1 cellular context compared by ENCODE assay signal in genomic region chr2:130372055-130372832, GRCh38.
TF ChIP-seq lines count a peak whose summit lies in the region.

No MANE protein-coding gene starts in this region.

TF ChIP-seq in HEK293, 187 proteins besides CTCF, POLR2A, EP300 and RAD21 (continued from another document and continues in another):
- TF ChIP-seq ATF2 (tag by site-specific recombination; IDR thresholded peaks at IDR 0.05; ENCODE audit: low read depth) (no peak), ZSCAN4 (tag by site-specific recombination; IDR thresholded peaks at IDR 0.05) (no peak), KLF10 (tag by site-specific recombination; IDR thresholded peaks at IDR 0.05) (peak; percentile 49; the same call in 1 of the 2 replicates), ZNF2 (tag by site-specific recombination; IDR thresholded peaks at IDR 0.05) (peak; percentile 54; the same call in 1 of the 2 replicates), SETDB1 (IDR thresholded peaks at IDR 0.05; ENCODE audit: insufficient read length, low read length) (no peak), ZNF645 (tag by site-specific recombination; IDR thresholded peaks at IDR 0.05) (no peak), IKZF3 (tag by site-specific recombination; IDR thresholded peaks at IDR 0.05) (peak; percentile 7; the same call in 1 of the 2 replicates), ZNF391 (tag by site-specific recombination; IDR thresholded peaks at IDR 0.05; ENCODE audit: borderline replicate concordance, low read depth) (no peak), ZNF155 (tag by site-specific recombination; IDR thresholded peaks at IDR 0.05) (no peak), ZNF777 (tag by site-specific recombination; IDR thresholded peaks at IDR 0.05; ENCODE audit: borderline replicate concordance) (no peak), ZNF37A (tag by site-specific recombination; IDR thresholded peaks at IDR 0.05) (no peak), ZNF112 (tag by site-specific recombination; IDR thresholded peaks at IDR 0.05) (no peak), ZNF26 (tag by site-specific recombination; IDR thresholded peaks at IDR 0.05) (no peak), ZNF558 (tag by site-specific recombination; IDR thresholded peaks at IDR 0.05) (no peak), ZNF610 (tag by site-specific recombination; IDR thresholded peaks at IDR 0.05; ENCODE audit: borderline replicate concordance) (no peak), SCRT1 (tag by site-specific recombination; IDR thresholded peaks at IDR 0.05; ENCODE audit: borderline replicate concordance) (no peak), OSR2 (tag by site-specific recombination; IDR thresholded peaks at IDR 0.05) (no peak), ZNF488 (tag by site-specific recombination; IDR thresholded peaks at IDR 0.05) (no peak), ZNF404 (tag by site-specific recombination; IDR thresholded peaks at IDR 0.05) (no peak), HOXA7 (CRISPR knock-in tag; IDR thresholded peaks at IDR 0.05; ENCODE audit: borderline replicate concordance) (no peak), SALL2 (tag by site-specific recombination; IDR thresholded peaks at IDR 0.05; ENCODE audit: borderline replicate concordance) (no peak), ZNF423 (tag by site-specific recombination; IDR thresholded peaks at IDR 0.05) (peak; percentile 36; the same call in 1 of the 2 replicates), ZNF16 (tag by site-specific recombination; IDR thresholded peaks at IDR 0.05; ENCODE audit: low read depth) (no peak), ZNF48 (tag by site-specific recombination; IDR thresholded peaks at IDR 0.05) (no peak), ZNF660 (tag by site-specific recombination; IDR thresholded peaks at IDR 0.05) (0 out of 2 replicates have a peak, but pooled peaks have one; percentile 37), ZNF561 (tag by site-specific recombination; IDR thresholded peaks at IDR 0.05; ENCODE audit: borderline replicate concordance) (peak; percentile 52; the same call in 1 of the 2 replicates), ZSCAN16 (tag by site-specific recombination; IDR thresholded peaks at IDR 0.05) (no peak), ZNF830 (tag by site-specific recombination; IDR thresholded peaks at IDR 0.05; ENCODE audit: low read depth) (no peak), ZNF707 (tag by site-specific recombination; IDR thresholded peaks at IDR 0.05) (no peak), ZBTB10 (tag by site-specific recombination; IDR thresholded peaks at IDR 0.05) (no peak), ZNF266 (tag by site-specific recombination; IDR thresholded peaks at IDR 0.05; ENCODE audit: low read depth) (no peak), ZNF555 (tag by site-specific recombination; conservative IDR thresholded peaks at IDR 0.05) (no peak), ZNF513 (tag by site-specific recombination; IDR thresholded peaks at IDR 0.05) (no peak), ZBTB44 (tag by site-specific recombination; IDR thresholded peaks at IDR 0.05) (no peak), ZSCAN18 (tag by site-specific recombination; IDR thresholded peaks at IDR 0.05) (no peak), ZFP37 (tag by site-specific recombination; IDR thresholded peaks at IDR 0.05) (0 out of 2 replicates have a peak, but pooled peaks have one; percentile 68), ZNF585B (tag by site-specific recombination; IDR thresholded peaks at IDR 0.05) (no peak), ZSCAN5A (tag by site-specific recombination; IDR thresholded peaks at IDR 0.05) (no peak), SP2 (tag by site-specific recombination; IDR thresholded peaks at IDR 0.05) (peak; percentile 68), BCL6B (tag by site-specific recombination; IDR thresholded peaks at IDR 0.05) (no peak), ZBTB17 (tag by site-specific recombination; IDR thresholded peaks at IDR 0.05) (no peak), ZNF514 (tag by site-specific recombination; IDR thresholded peaks at IDR 0.05) (no peak), ZBTB48 (tag by site-specific recombination; IDR thresholded peaks at IDR 0.05) (peak; percentile 38; the same call in 1 of the 2 replicates), ZNF335 (tag by site-specific recombination; conservative IDR thresholded peaks at IDR 0.05) (peak; percentile 47), SCRT2 (tag by site-specific recombination; IDR thresholded peaks at IDR 0.05) (no peak), GLI2 (tag by site-specific recombination; IDR thresholded peaks at IDR 0.05; ENCODE audit: borderline replicate concordance, low read depth) (no peak), ZNF747 (tag by site-specific recombination; IDR thresholded peaks at IDR 0.05) (no peak), ZNF560 (tag by site-specific recombination; IDR thresholded peaks at IDR 0.05; ENCODE audit: borderline replicate concordance) (no peak), KLF9 (tag by site-specific recombination; IDR thresholded peaks at IDR 0.05; ENCODE audit: low read depth) (peak; percentile 90), ZNF184 (tag by site-specific recombination; IDR thresholded peaks at IDR 0.05) (no peak), KLF1 (tag by site-specific recombination; IDR thresholded peaks at IDR 0.05) (peak; percentile 87), ZNF292 (tag by site-specific recombination; IDR thresholded peaks at IDR 0.05; ENCODE audit: borderline replicate concordance, low read depth) (no peak)
